In the genomic region with DNA sequence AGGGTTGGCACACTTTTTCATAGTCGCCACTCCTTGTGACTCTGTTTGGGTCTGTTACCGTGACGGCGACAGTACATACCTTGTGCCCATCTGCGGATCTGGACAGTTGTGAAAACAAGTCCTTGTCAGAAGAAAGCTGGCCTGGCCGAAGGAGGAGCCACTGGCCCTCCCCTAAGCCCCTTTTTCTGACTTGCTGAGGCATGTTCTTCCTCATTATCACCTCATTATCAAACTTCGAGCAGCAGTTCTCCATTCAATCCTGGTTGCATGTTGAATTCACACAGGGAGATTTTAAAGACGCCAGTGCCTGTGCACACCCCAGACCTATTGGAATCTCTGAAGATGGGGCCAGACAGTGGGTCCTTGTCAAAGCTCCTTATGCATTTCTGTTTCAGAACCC, we compare ENCODE assay signal across 22 cellular contexts.
A peak's percentile ranks its signal among the peaks of the same experiment; 100 is the strongest.
DNase-seq lines count a peak whose midpoint lies in the region; ATAC-seq and TF ChIP-seq lines count a peak whose summit lies in the region.
"Had no signal": no experiment of that assay in that cellular context is flagged by ENCODE, and none has a peak within 500 bp of the region (broad histone marks: within the 10 kb centered on the region; RNA-seq: fewer than 3 reads in every experiment).

No MANE protein-coding gene starts in this region.

- no peaks in the 10 kb centered on the region for H3K27me3 Mint-ChIP-seq in activated naive CD4-positive, alpha-beta T cell treated with anti-CD3 and anti-CD28 coated beads for 36 hours (ENCODE audit: low read depth)
- H3K27me3 Mint-ChIP-seq in activated naive CD4-positive, alpha-beta T cell treated with anti-CD3 and anti-CD28 coated beads, Interleukin-2, amount 10 ng/mL, durations not matched to agents 7 days and 5 days = no peaks in the 10 kb centered on the region
- no peaks in the 10 kb centered on the region for H3K27me3 Mint-ChIP-seq in CD8-positive, alpha-beta T cell (ENCODE audit: low read depth)

- no peak for ATAC-seq in CD8-positive, alpha-beta T cell

- H3K4me1 ChIP-seq in CD8-positive, alpha-beta T cell (ENCODE audit: insufficient read depth, low read length) = peaks cover 3% of the 10 kb centered on the region
- peaks cover 7% of the 10 kb centered on the region for H3K4me1 ChIP-seq in mesendoderm (ENCODE audit: control insufficient read depth, low read depth, low read length)

- H3K9me3 Mint-ChIP-seq in activated naive CD4-positive, alpha-beta T cell treated with anti-CD3 and anti-CD28 coated beads for 36 hours = no peaks in the 10 kb centered on the region
- no peaks in the 10 kb centered on the region for H3K9me3 Mint-ChIP-seq in activated naive CD4-positive, alpha-beta T cell treated with anti-CD3 and anti-CD28 coated beads, Interleukin-2, amount 10 ng/mL, durations not matched to agents 7 days and 5 days
- H3K9me3 Mint-ChIP-seq in CD8-positive, alpha-beta T cell = no peaks in the 10 kb centered on the region
- H3K9me3 Mint-ChIP-seq: HFFc6 had no signal

- in situ Hi-C loops in KBM-7 (cut with MboI; ENCODE audit: low pct_unique_long_range_greater_than_20kb, low sequenced_read_pairs) = loop anchor here (25.0 kb wide), 1 partner anchor 416 kb away; no protein-coding TSS in a partner anchor

- H3K79me1 ChIP-seq in mesendoderm (ENCODE audit: low read length) = no peaks in the 10 kb centered on the region

- peaks cover 10% of the 10 kb centered on the region for H3K36me3 Mint-ChIP-seq in activated naive CD4-positive, alpha-beta T cell treated with anti-CD3 and anti-CD28 coated beads for 36 hours (ENCODE audit: low read depth)
- H3K36me3 Mint-ChIP-seq in activated naive CD4-positive, alpha-beta T cell treated with anti-CD3 and anti-CD28 coated beads, Interleukin-2, amount 10 ng/mL, durations not matched to agents 7 days and 5 days = peaks cover 20% of the 10 kb centered on the region
- H3K36me3 Mint-ChIP-seq in CD8-positive, alpha-beta T cell = peaks cover 30% of the 10 kb centered on the region

- no peak overlapping the region for H3K56ac ChIP-seq in mesendoderm (ENCODE audit: low read length)

- H3K18ac ChIP-seq in mesendoderm (ENCODE audit: low read length) = no peak overlapping the region

- no peaks in the 10 kb centered on the region for H3K27me3 ChIP-seq in CD8-positive, alpha-beta T cell (ENCODE audit: insufficient read depth, low read length)
- no peaks in the 10 kb centered on the region for H3K27me3 ChIP-seq in mesendoderm (ENCODE audit: insufficient read depth, low read length, poor library complexity)
- H3K27me3 ChIP-seq: MG63 had no signal

- no peak overlapping the region for H4K5ac ChIP-seq in mesendoderm (ENCODE audit: low read length)

- no peak overlapping the region for H3K9ac ChIP-seq in mesendoderm (ENCODE audit: low read length)

- peaks cover 16% of the 10 kb centered on the region for H3K4me1 Mint-ChIP-seq in activated naive CD4-positive, alpha-beta T cell treated with anti-CD3 and anti-CD28 coated beads for 36 hours (ENCODE audit: low read depth)
- H3K4me1 Mint-ChIP-seq in activated naive CD4-positive, alpha-beta T cell treated with anti-CD3 and anti-CD28 coated beads, Interleukin-2, amount 10 ng/mL, durations not matched to agents 7 days and 5 days = peaks cover 15% of the 10 kb centered on the region
- peaks cover 11% of the 10 kb centered on the region for H3K4me1 Mint-ChIP-seq in CD8-positive, alpha-beta T cell (ENCODE audit: low read depth)

- H4K8ac ChIP-seq in mesendoderm (ENCODE audit: low read depth, low read length) = no peak overlapping the region

- no peak overlapping the region for H2BK5ac ChIP-seq in mesendoderm (ENCODE audit: low read length)

- no peak overlapping the region for H2BK120ac ChIP-seq in mesendoderm (ENCODE audit: low read depth, low read length)

- H3K4me3 Mint-ChIP-seq in activated naive CD4-positive, alpha-beta T cell treated with anti-CD3 and anti-CD28 coated beads for 36 hours = no peak overlapping the region
- no peak overlapping the region for H3K4me3 Mint-ChIP-seq in activated naive CD4-positive, alpha-beta T cell treated with anti-CD3 and anti-CD28 coated beads, Interleukin-2, amount 10 ng/mL, durations not matched to agents 7 days and 5 days
- H3K4me3 Mint-ChIP-seq in CD8-positive, alpha-beta T cell = no peak overlapping the region
- H3K4me3 Mint-ChIP-seq: HFFc6 had no signal

- no peak overlapping the region for H3K4ac ChIP-seq in mesendoderm (ENCODE audit: low read depth, low read length)

- no peak overlapping the region for H2AK5ac ChIP-seq in mesendoderm (ENCODE audit: low read length)

- CTCF ChIA-PET in activated naive CD4-positive, alpha-beta T cell treated with anti-CD3 and anti-CD28 coated beads for 36 hours (lab: Charles Lee) = interaction anchor here (0.6 to 1.6 kb wide), 6 partner anchors 56 to 139 kb away, joined by 3 to 6 read pairs (median 4); no protein-coding TSS in a partner anchor
- CTCF ChIA-PET in activated naive CD4-positive, alpha-beta T cell treated with anti-CD3 and anti-CD28 coated beads, Interleukin-2, amount 10 ng/mL, durations not matched to agents 7 days and 5 days (lab: Charles Lee) = interaction anchor here (8.6 kb wide), 1 partner anchor 134 kb away, joined by 239 read pairs; no protein-coding TSS in a partner anchor
- CTCF ChIA-PET in CD8-positive, alpha-beta T cell (lab: Charles Lee) = interaction anchor here (0.7 to 10.6 kb wide), 4 partner anchors 10 to 449 kb away, joined by 3 to 137 read pairs (median 3); no protein-coding TSS in a partner anchor

- no peaks in the 10 kb centered on the region for H3K9me3 ChIP-seq in CD8-positive, alpha-beta T cell (ENCODE audit: low read length)
- H3K9me3 ChIP-seq: Caco-2, MG63 had no signal

- peak overlapping the region; percentile 32 for H3K27ac Mint-ChIP-seq in activated naive CD4-positive, alpha-beta T cell treated with anti-CD3 and anti-CD28 coated beads for 36 hours
- H3K27ac Mint-ChIP-seq in activated naive CD4-positive, alpha-beta T cell treated with anti-CD3 and anti-CD28 coated beads, Interleukin-2, amount 10 ng/mL, durations not matched to agents 7 days and 5 days = no peak overlapping the region
- H3K27ac Mint-ChIP-seq in CD8-positive, alpha-beta T cell = peak overlapping the region; percentile 37
- H3K27ac Mint-ChIP-seq: HFFc6 had no signal

- no peaks in the 10 kb centered on the region for H3K79me2 ChIP-seq in mesendoderm (ENCODE audit: control insufficient read depth, insufficient read depth, low read length)

- intact Hi-C loops in activated naive CD4-positive, alpha-beta T cell treated with anti-CD3 and anti-CD28 coated beads for 36 hours (cut with micrococcal nuclease) = no loop called here
- intact Hi-C loops in CD8-positive, alpha-beta T cell (cut with DNase I, micrococcal nuclease) = loop anchor here in 1 of 2 experiments (10.0 kb wide), 1 partner anchor 738 kb away; a partner anchor contains a TSS

- H3K23ac ChIP-seq in mesendoderm (ENCODE audit: low read length) = no peak overlapping the region

- POLR2A ChIA-PET in CD8-positive, alpha-beta T cell (lab: Charles Lee) = interaction anchor here (0.6 kb wide), 1 partner anchor 476 kb away, joined by 3 read pairs; no protein-coding TSS in a partner anchor

- TF ChIP-seq CTCF in CD8-positive, alpha-beta T cell (IDR thresholded peaks at IDR 0.05) = no peak

- H3K4me3 ChIP-seq in CD8-positive, alpha-beta T cell (ENCODE audit: low read depth, low read length) = no peak overlapping the region
- no peak overlapping the region for H3K4me3 ChIP-seq in mesendoderm (ENCODE audit: low read length)
- H3K4me3 ChIP-seq: MG63, SK-N-MC had no signal

- WGBS in mesendoderm (ENCODE audit: extremely low coverage, insufficient coverage, low lambda C conversion rate) = no CpG with 5 or more reads among the region's 8 CpGs

- H3K4me2 ChIP-seq in mesendoderm (ENCODE audit: low read length) = no peak overlapping the region

- peaks cover 7% of the 10 kb centered on the region for H3K36me3 ChIP-seq in CD8-positive, alpha-beta T cell (ENCODE audit: insufficient read depth, low read length)
- H3K36me3 ChIP-seq in mesendoderm (ENCODE audit: control insufficient read depth, insufficient read depth, low read length) = no peaks in the 10 kb centered on the region
- H3K36me3 ChIP-seq: MG63 had no signal

- no peak overlapping the region for H2BK15ac ChIP-seq in mesendoderm (replicated peaks; ENCODE audit: low read depth)

- DNase-seq in activated naive CD4-positive, alpha-beta T cell treated with anti-CD3 and anti-CD28 coated beads for 36 hours = no peak
- no peak for DNase-seq in activated naive CD4-positive, alpha-beta T cell treated with anti-CD3 and anti-CD28 coated beads, Interleukin-2, amount 10 ng/mL, durations not matched to agents 7 days and 5 days
- DNase-seq in CD8-positive, alpha-beta T cell = peak in 1 of 7 experiments; percentile 45
- DNase-seq in KBM-7 (peak; percentile 10), mesendoderm (peak; percentile 87), NOMO-1 (lab: John Stamatoyannopoulos, UW; ENCODE audit: unreplicated experiment in 2 of 2) (no peak), Ammon's horn (ENCODE audit: low spot score) (no peak), NCI-H526 treated with DMSO at 0.1 percent for 48 hours (lab: John Stamatoyannopoulos, UW) (no peak)
- DNase-seq: ACHN, Caco-2, GDM1, HFFc6, Kasumi-1, MG63, NCI-H1092, NCI-H2081 treated with DMSO at 0.1 percent for 48 hours, NCI-H2227 treated with DMSO at 0.1 percent for 48 hours, NCI-H510A treated with DMSO at 0.1 percent for 48 hours, NCI-H82, SHP77 had no signal

- H3K27ac ChIP-seq in CD8-positive, alpha-beta T cell (ENCODE audit: low read depth, low read length) = no peak overlapping the region
- H3K27ac ChIP-seq in mesendoderm (ENCODE audit: low read depth, low read length) = no peak overlapping the region
- H3K27ac ChIP-seq: C4-2B, SK-N-MC had no signal

Comparison
In these comparisons a context has a peak if more than half of its experiments do, and no peak if none do; other contexts are left out.
1. DNase-seq: peak in KBM-7 (single experiment) and mesendoderm (single experiment); none in activated naive CD4-positive, alpha-beta T cell treated with anti-CD3 and anti-CD28 coated beads for 36 hours (single experiment), activated naive CD4-positive, alpha-beta T cell treated with anti-CD3 and anti-CD28 coated beads, Interleukin-2, amount 10 ng/mL, durations not matched to agents 7 days and 5 days (single experiment), NOMO-1 (0 of 2), Ammon's horn (single experiment) and NCI-H526 treated with DMSO at 0.1 percent for 48 hours (single experiment).